ENCODE assay signal across 7 cellular contexts in the genomic region with DNA sequence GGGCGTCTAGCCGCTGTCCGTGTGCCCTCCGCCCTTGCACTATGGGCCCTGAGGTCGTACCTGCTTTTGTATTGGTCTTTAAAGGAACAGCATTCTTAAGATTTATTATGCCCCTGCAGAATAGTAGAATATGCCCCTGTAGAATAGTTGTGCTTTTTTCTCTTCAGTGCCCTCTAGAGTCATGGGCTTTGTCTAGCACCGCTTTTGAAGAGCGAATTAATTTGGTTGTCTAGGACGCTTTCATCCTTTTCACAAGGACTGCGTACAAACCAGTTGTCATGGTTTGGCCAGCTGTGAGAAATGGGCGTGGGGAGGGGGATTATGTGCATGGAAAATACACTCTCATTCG. TPM values are rescaled to one million over a fixed set of nuclear protein-coding genes. Genes with fewer than 3 reads are reported as not detected.
A peak's percentile ranks its signal among the peaks of the same experiment; 100 is the strongest.
DNase-seq lines count a peak whose midpoint lies in the region; ATAC-seq, FAIRE-seq and TF ChIP-seq lines count a peak whose summit lies in the region.

No MANE protein-coding gene starts in this region.

- peaks cover 11 to 50% of the 10 kb centered on the region in 2 experiments for H3K36me3 ChIP-seq in keratinocyte (ENCODE audit: control insufficient read depth in 2 of 2, extremely low read depth in 1 of 2, insufficient read depth in 2 of 2, low read length in 2 of 2)

- H4K20me1 ChIP-seq in keratinocyte (ENCODE audit: control insufficient read depth, extremely low read depth, insufficient read depth, low read length) = peaks cover 29% of the 10 kb centered on the region

- H3K27me3 ChIP-seq in keratinocyte (ENCODE audit: control insufficient read depth, extremely low read depth, insufficient read depth, low read length) = no peaks in the 10 kb centered on the region

- TF ChIP-seq CTCF in GM12865 (IDR thresholded peaks at IDR 0.05; ENCODE audit: insufficient read depth, low read depth, low read length, missing control alignments) (peak; percentile 41), keratinocyte (optimal IDR thresholded peaks at IDR 0.05 in 1 of 3, IDR thresholded peaks at IDR 0.05 in 1 of 3, conservative IDR thresholded peaks at IDR 0.05 in 1 of 3; ENCODE audit: extremely low read depth in 1 of 3, insufficient read depth in 2 of 3, low read length in 3 of 3) (peak; percentile 33 to 54 (median 39))

- H3K4me3 ChIP-seq in GM12865 (ENCODE audit: low read depth, low read length) (peak overlapping the region; percentile 100), keratinocyte (ENCODE audit: control insufficient read depth in 2 of 3, extremely low read depth in 1 of 3, insufficient read depth in 2 of 3, low read depth in 1 of 3, low read length in 3 of 3) (peak overlapping the region; percentile 75 to 100 (median 81))

- DNase-seq in GM12865 (ENCODE audit: low read depth) = peak; percentile 75
- DNase-seq in NCI-H1417 (lab: John Stamatoyannopoulos, UW) = peak in 2 of 3 experiments; percentile 54 to 82
- DNase-seq in SKM-1 (lab: John Stamatoyannopoulos, UW; ENCODE audit: unreplicated experiment) = peak; percentile 57
- DNase-seq in central memory CD4-positive, alpha-beta T cell = peak; percentile 68
- no peak for DNase-seq in keratinocyte (ENCODE audit: low read depth, low spot score)
- DNase-seq in stimulated activated CD4-positive, alpha-beta T cell treated with anti-CD3 and anti-CD28 coated beads, Interleukin-4, amount 100 ng/mL, for 24 hours = peak; percentile 43

- peaks cover 74% of the 10 kb centered on the region for H3K79me2 ChIP-seq in keratinocyte (ENCODE audit: control insufficient read depth, insufficient read depth, low read length)

- H3K9ac ChIP-seq in keratinocyte (ENCODE audit: control insufficient read depth, extremely low read depth, insufficient read depth, low read length) = peak overlapping the region; percentile 100

- peak overlapping the region; percentile 99 for H3K27ac ChIP-seq in keratinocyte (ENCODE audit: control insufficient read depth, insufficient read depth, low read length)

- H3K9me1 ChIP-seq in keratinocyte (ENCODE audit: control insufficient read depth, extremely low read depth, insufficient read depth, low read length) = no peaks in the 10 kb centered on the region

- dilution Hi-C loops in keratinocyte (cut with MboI; ENCODE audit: extremely low pct_ligation_motif_present, low sequenced_read_pairs) = no loop called here

- peaks cover 32% of the 10 kb centered on the region for H3K4me1 ChIP-seq in keratinocyte (ENCODE audit: control insufficient read depth, extremely low read depth, insufficient read depth, low read length)

- H3K9me3 ChIP-seq in keratinocyte (ENCODE audit: control insufficient read depth, low read depth, low read length) = no peaks in the 10 kb centered on the region

- no peak for FAIRE-seq in keratinocyte (lab: Jason Lieb, UNC)

- ATAC-seq in HG02610 (IDR thresholded peaks at IDR 0.05; ENCODE audit: unreplicated experiment) = peak; percentile 23

- H3K4me2 ChIP-seq in keratinocyte (ENCODE audit: control insufficient read depth, extremely low read depth, insufficient read depth, low read depth, low read length) = peak overlapping the region; percentile 87

- H2AFZ ChIP-seq in keratinocyte (ENCODE audit: control insufficient read depth, low read length) = peak overlapping the region; percentile 68

RNA-seq across cellular contexts. Expression of a gene that starts 0.6 kb away (rescaled TPM):
- 13.1 to 31.6 TPM (median 25.2 TPM) in 3 replicates for polyA plus RNA-seq in keratinocyte
- polyA plus RNA-seq in keratinocyte (2011; ENCODE audit: low read depth) = 165 TPM
- 9.5 and 15.4 TPM in 2 replicates for polyA plus RNA-seq in keratinocyte (2011; cell fraction: cytosol; rRNA removed)
- polyA plus RNA-seq in keratinocyte (2011; cell fraction: nucleus; rRNA removed) = 52.8 and 60.9 TPM in 2 replicates
- polyA plus RNA-seq in keratinocyte (2012; ENCODE audit: low replicate concordance) = 13.1 and 31.9 TPM in 2 replicates
- polyA minus RNA-seq in keratinocyte = 5.1 to 21.5 TPM (median 7.4 TPM) in 3 replicates
- 14.8 TPM for polyA minus RNA-seq in keratinocyte (2011; cell fraction: cytosol; rRNA and poly(A)+ RNA removed)
- polyA minus RNA-seq in keratinocyte (2011; cell fraction: nucleus; rRNA and poly(A)+ RNA removed) = 17.4 and 29.4 TPM in 2 replicates

RNA-seq across cellular contexts. Expression of a gene that starts 1.3 kb away (rescaled TPM):
- 470 to 793 TPM (median 689 TPM) in 3 replicates for polyA plus RNA-seq in keratinocyte
- polyA plus RNA-seq in keratinocyte (2011; ENCODE audit: low read depth) = 1,623 TPM
- polyA plus RNA-seq in keratinocyte (2011; cell fraction: cytosol; rRNA removed) = 418 and 502 TPM in 2 replicates
- polyA plus RNA-seq in keratinocyte (2011; cell fraction: nucleus; rRNA removed) = 1,369 and 1,634 TPM in 2 replicates
- polyA plus RNA-seq in keratinocyte (2012; ENCODE audit: low replicate concordance) = 427 and 480 TPM in 2 replicates
- 333 to 502 TPM (median 382 TPM) in 3 replicates for polyA minus RNA-seq in keratinocyte
- 847 TPM for polyA minus RNA-seq in keratinocyte (2011; cell fraction: cytosol; rRNA and poly(A)+ RNA removed)
- 879 and 914 TPM in 2 replicates for polyA minus RNA-seq in keratinocyte (2011; cell fraction: nucleus; rRNA and poly(A)+ RNA removed)

RNA-seq across cellular contexts. Expression of a gene that starts 10.5 kb away (rescaled TPM):
- polyA plus RNA-seq in keratinocyte = 7.9 to 14.0 TPM (median 8.5 TPM) in 3 replicates
- 26.3 TPM for polyA plus RNA-seq in keratinocyte (2011; ENCODE audit: low read depth)
- 4.4 and 5.1 TPM in 2 replicates for polyA plus RNA-seq in keratinocyte (2011; cell fraction: cytosol; rRNA removed)
- polyA plus RNA-seq in keratinocyte (2011; cell fraction: nucleus; rRNA removed) = 22.7 and 28.5 TPM in 2 replicates
- polyA plus RNA-seq in keratinocyte (2012; ENCODE audit: low replicate concordance) = 6.5 and 9.3 TPM in 2 replicates
- polyA minus RNA-seq in keratinocyte = 1.6 to 9.8 TPM (median 5.2 TPM) in 3 replicates
- 2.9 TPM for polyA minus RNA-seq in keratinocyte (2011; cell fraction: cytosol; rRNA and poly(A)+ RNA removed)
- polyA minus RNA-seq in keratinocyte (2011; cell fraction: nucleus; rRNA and poly(A)+ RNA removed) = 9.2 and 23.0 TPM in 2 replicates

RNA-seq across cellular contexts. Expression of a gene that starts 58.5 kb away (rescaled TPM):
- not detected in 3 replicates for polyA plus RNA-seq in keratinocyte
- polyA plus RNA-seq in keratinocyte (2011; ENCODE audit: low read depth) = not detected
- polyA plus RNA-seq in keratinocyte (2011; cell fraction: cytosol; rRNA removed) = not detected in 2 replicates
- not detected in 2 replicates for polyA plus RNA-seq in keratinocyte (2011; cell fraction: nucleus; rRNA removed)
- not detected in 2 replicates for polyA plus RNA-seq in keratinocyte (2012; ENCODE audit: low replicate concordance)
- not detected in 3 replicates for polyA minus RNA-seq in keratinocyte
- polyA minus RNA-seq in keratinocyte (2011; cell fraction: cytosol; rRNA and poly(A)+ RNA removed) = not detected
- not detected in 2 replicates for polyA minus RNA-seq in keratinocyte (2011; cell fraction: nucleus; rRNA and poly(A)+ RNA removed)
